ENCODE assay signal across 22 cellular contexts in the genomic region with DNA sequence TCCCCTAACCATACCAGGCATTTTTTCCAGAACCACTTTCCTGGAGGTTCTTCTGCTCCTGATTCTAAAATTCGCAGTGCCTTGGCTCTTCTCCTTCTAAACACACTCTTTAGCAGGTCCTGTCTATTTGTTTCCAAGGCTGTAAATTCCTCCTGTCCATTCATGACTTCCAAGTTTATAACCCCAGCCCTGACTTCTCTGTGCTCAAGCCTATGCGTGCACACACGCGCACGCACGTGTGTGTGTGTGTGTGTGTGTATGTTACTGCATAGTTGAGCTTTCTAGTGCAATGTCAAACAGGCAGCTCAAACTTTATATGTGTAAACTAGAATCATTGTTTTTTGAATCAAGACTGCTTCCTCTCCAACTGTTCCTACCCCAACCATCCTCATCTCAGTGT.
DNase-seq lines count a peak whose midpoint lies in the region; ATAC-seq, FAIRE-seq and TF ChIP-seq lines count a peak whose summit lies in the region.
"Had no signal": no experiment of that assay in that cellular context is flagged by ENCODE, and none has a peak within 500 bp of the region (broad histone marks: within the 10 kb centered on the region; RNA-seq: fewer than 3 reads in every experiment).

No MANE protein-coding gene starts in this region.

- POLR2A ChIA-PET in activated CD8-positive, alpha-beta T cell treated with anti-CD3 and anti-CD28 coated beads, Interleukin-2, amount 10 ng/mL, durations not matched to agents 7 days and 5 days (lab: Charles Lee): no interaction called here

- no peaks in the 10 kb centered on the region for H3K79me2 ChIP-seq in hepatocyte

- FAIRE-seq in HTR-8/SVneo (lab: Jason Lieb, UNC): peak; percentile 4
- FAIRE-seq: A549, D721Med, G401.6, GM12891, GM19239 had no signal

- intact Hi-C loops in mucosa of descending colon (cut with DNase I, micrococcal nuclease): no loop called here

- H3K9me3 ChIP-seq in hepatocyte (ENCODE audit: low read depth) (no peaks in the 10 kb centered on the region), mucosa of descending colon (no peaks in the 10 kb centered on the region)
- H3K9me3 ChIP-seq: A549; BLaER1 treated with 17β-estradiol and CSF1 and Interleukin-3, amounts not matched to agents 10 nM and 100 nM; Caco-2 had no signal

- H3K27me3 ChIP-seq in hepatocyte: no peaks in the 10 kb centered on the region
- H3K27me3 ChIP-seq: BLaER1 treated with 17β-estradiol and CSF1 and Interleukin-3, amounts not matched to agents 10 nM and 100 nM had no signal

- H4K20me1 ChIP-seq in hepatocyte (ENCODE audit: insufficient read depth, poor library complexity, severe bottlenecking): no peaks in the 10 kb centered on the region
- H4K20me1 ChIP-seq: BLaER1 treated with 17β-estradiol and CSF1 and Interleukin-3, amounts not matched to agents 10 nM and 100 nM had no signal

- H3K36me3 Mint-ChIP-seq in activated CD8-positive, alpha-beta T cell treated with anti-CD3 and anti-CD28 coated beads, Interleukin-2, amount 10 ng/mL, durations not matched to agents 7 days and 5 days (ENCODE audit: low read depth): no peaks in the 10 kb centered on the region
- H3K36me3 Mint-ChIP-seq: CD8-positive, alpha-beta T cell had no signal

- H3K36me3 ChIP-seq in hepatocyte (replicated peaks; ENCODE audit: insufficient read depth, low read depth) (no peaks in the 10 kb centered on the region), mucosa of descending colon (ENCODE audit: low read depth) (no peaks in the 10 kb centered on the region)
- H3K36me3 ChIP-seq: BLaER1 treated with 17β-estradiol and CSF1 and Interleukin-3, amounts not matched to agents 10 nM and 100 nM had no signal

- H3K4me1 ChIP-seq in hepatocyte (ENCODE audit: insufficient read depth) (peaks cover 7% of the 10 kb centered on the region), mucosa of descending colon (ENCODE audit: low read depth) (peaks cover 4% of the 10 kb centered on the region)
- H3K4me1 ChIP-seq: A549; BLaER1 treated with 17β-estradiol and CSF1 and Interleukin-3, amounts not matched to agents 10 nM and 100 nM; Caco-2 had no signal

- 61% methylated on average over 6 of the region's 6 CpGs for WGBS in hepatocyte (ENCODE audit: low lambda C conversion rate, missing lambda C conversion rate)

- no peak overlapping the region for H2AFZ ChIP-seq in hepatocyte

- H3K27me3 Mint-ChIP-seq in activated CD8-positive, alpha-beta T cell treated with anti-CD3 and anti-CD28 coated beads, Interleukin-2, amount 10 ng/mL, durations not matched to agents 7 days and 5 days (ENCODE audit: low read depth): no peaks in the 10 kb centered on the region
- H3K27me3 Mint-ChIP-seq: B cell; CD4-positive, alpha-beta T cell had no signal

- CTCF ChIA-PET in activated CD8-positive, alpha-beta T cell treated with anti-CD3 and anti-CD28 coated beads, Interleukin-2, amount 10 ng/mL, durations not matched to agents 7 days and 5 days (lab: Charles Lee): no interaction called here

- DNase-seq in HTR-8/SVneo (ENCODE audit: insufficient read length, low spot score) (no peak), hepatocyte (ENCODE audit: low spot score) (peak; percentile 23), mucosa of descending colon (peak in 1 of 3 donors; percentile 29), NCI-H1105 (lab: John Stamatoyannopoulos, UW) (no peak), mucosa of gallbladder (ENCODE audit: low spot score) (no peak)
- no peak for DNase-seq in activated CD8-positive, alpha-beta T cell treated with anti-CD3 and anti-CD28 coated beads, Interleukin-2, amount 10 ng/mL, durations not matched to agents 7 days and 5 days
- DNase-seq: AML-193; Caco-2; Calu3; CD4-positive, alpha-beta T cell; CD8-positive, alpha-beta T cell; DMS79 treated with DMSO at 0.1 percent for 48 hours; GF-D8 had no signal

- H3K9me2 ChIP-seq in hepatocyte (replicated peaks; ENCODE audit: insufficient read depth): no peaks in the 10 kb centered on the region

- no peaks in the 10 kb centered on the region for H3K4me1 Mint-ChIP-seq in activated CD8-positive, alpha-beta T cell treated with anti-CD3 and anti-CD28 coated beads, Interleukin-2, amount 10 ng/mL, durations not matched to agents 7 days and 5 days (ENCODE audit: low read depth)
- H3K4me1 Mint-ChIP-seq: B cell had no signal

- H3K4me3 ChIP-seq in hepatocyte (no peak overlapping the region), mucosa of descending colon (no peak overlapping the region)
- H3K4me3 ChIP-seq: A549; BLaER1 treated with 17β-estradiol and CSF1 and Interleukin-3, amounts not matched to agents 10 nM and 100 nM had no signal

- H3K4me2 ChIP-seq in hepatocyte: no peak overlapping the region
- H3K4me2 ChIP-seq: A549; BLaER1 treated with 17β-estradiol and CSF1 and Interleukin-3, amounts not matched to agents 10 nM and 100 nM had no signal

- no peak overlapping the region for H3K27ac Mint-ChIP-seq in activated CD8-positive, alpha-beta T cell treated with anti-CD3 and anti-CD28 coated beads, Interleukin-2, amount 10 ng/mL, durations not matched to agents 7 days and 5 days
- H3K27ac Mint-ChIP-seq: B cell; CD4-positive, alpha-beta T cell; CD8-positive, alpha-beta T cell had no signal

- no peak overlapping the region for H3K4me3 Mint-ChIP-seq in activated CD8-positive, alpha-beta T cell treated with anti-CD3 and anti-CD28 coated beads, Interleukin-2, amount 10 ng/mL, durations not matched to agents 7 days and 5 days
- H3K4me3 Mint-ChIP-seq: B cell; CD4-positive, alpha-beta T cell; CD8-positive, alpha-beta T cell had no signal

- H3K9me3 Mint-ChIP-seq in activated CD8-positive, alpha-beta T cell treated with anti-CD3 and anti-CD28 coated beads, Interleukin-2, amount 10 ng/mL, durations not matched to agents 7 days and 5 days (ENCODE audit: insufficient read depth): peaks cover 3% of the 10 kb centered on the region

- TF ChIP-seq CTCF in hepatocyte (IDR thresholded peaks at IDR 0.05; ENCODE audit: poor library complexity) (no peak), mucosa of descending colon (IDR thresholded peaks at IDR 0.05) (no peak)

- H3K27ac ChIP-seq in hepatocyte: no peak overlapping the region
- H3K27ac ChIP-seq: 22Rv1; A549; BLaER1 treated with 17β-estradiol and CSF1 and Interleukin-3, amounts not matched to agents 10 nM and 100 nM; C4-2B had no signal

- ATAC-seq in mucosa of descending colon: peak; percentile 65
- no peak for ATAC-seq in activated CD8-positive, alpha-beta T cell treated with anti-CD3 and anti-CD28 coated beads, Interleukin-2, amount 10 ng/mL, durations not matched to agents 7 days and 5 days
- ATAC-seq: A549; CD8-positive, alpha-beta T cell had no signal
